1 cellular context compared by ENCODE assay signal in the genomic region with DNA sequence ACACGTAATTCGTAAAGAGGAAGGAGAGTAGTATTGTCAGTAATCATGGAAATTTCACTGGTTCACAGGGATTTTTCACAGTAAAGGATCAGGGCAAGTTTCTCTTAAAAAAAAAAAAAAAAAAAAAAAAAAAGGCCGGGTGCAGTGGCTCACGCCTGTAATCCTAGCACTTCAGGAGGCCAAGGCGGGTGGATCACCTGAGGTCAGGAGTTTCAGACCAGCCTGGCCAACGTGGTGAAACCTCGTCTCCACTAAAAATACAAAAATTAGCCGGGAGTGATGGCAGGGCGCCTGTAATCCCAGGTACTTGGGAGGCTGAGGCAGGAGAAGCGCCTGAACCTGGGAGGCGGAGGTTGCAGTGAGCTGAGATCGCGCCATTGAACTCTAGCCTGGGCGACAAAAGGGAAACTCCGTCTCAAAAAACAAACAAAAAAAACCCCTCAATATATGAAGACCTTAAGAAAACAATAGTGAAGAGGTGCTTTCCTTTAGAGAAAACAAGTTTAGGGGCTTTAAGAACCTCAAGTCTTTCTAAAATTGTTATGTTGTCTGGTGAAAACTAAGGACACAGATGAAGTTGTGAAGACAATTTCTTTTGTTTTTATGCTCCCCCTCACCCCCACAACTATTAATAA.
TF ChIP-seq lines count a peak whose summit lies in the region.

No MANE protein-coding gene starts in this region.

TF ChIP-seq in GM12878, 131 proteins besides CTCF, POLR2A, EP300 and RAD21:
- TF ChIP-seq, protein P1, sequence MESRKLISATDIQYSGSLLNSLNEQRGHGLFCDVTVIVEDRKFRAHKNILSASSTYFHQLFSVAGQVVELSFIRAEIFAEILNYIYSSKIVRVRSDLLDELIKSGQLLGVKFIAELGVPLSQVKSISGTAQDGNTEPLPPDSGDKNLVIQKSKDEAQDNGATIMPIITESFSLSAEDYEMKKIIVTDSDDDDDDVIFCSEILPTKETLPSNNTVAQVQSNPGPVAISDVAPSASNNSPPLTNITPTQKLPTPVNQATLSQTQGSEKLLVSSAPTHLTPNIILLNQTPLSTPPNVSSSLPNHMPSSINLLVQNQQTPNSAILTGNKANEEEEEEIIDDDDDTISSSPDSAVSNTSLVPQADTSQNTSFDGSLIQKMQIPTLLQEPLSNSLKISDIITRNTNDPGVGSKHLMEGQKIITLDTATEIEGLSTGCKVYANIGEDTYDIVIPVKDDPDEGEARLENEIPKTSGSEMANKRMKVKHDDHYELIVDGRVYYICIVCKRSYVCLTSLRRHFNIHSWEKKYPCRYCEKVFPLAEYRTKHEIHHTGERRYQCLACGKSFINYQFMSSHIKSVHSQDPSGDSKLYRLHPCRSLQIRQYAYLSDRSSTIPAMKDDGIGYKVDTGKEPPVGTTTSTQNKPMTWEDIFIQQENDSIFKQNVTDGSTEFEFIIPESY (IDR thresholded peaks at IDR 0.05): peak; percentile 99
- TF ChIP-seq, protein P2, sequence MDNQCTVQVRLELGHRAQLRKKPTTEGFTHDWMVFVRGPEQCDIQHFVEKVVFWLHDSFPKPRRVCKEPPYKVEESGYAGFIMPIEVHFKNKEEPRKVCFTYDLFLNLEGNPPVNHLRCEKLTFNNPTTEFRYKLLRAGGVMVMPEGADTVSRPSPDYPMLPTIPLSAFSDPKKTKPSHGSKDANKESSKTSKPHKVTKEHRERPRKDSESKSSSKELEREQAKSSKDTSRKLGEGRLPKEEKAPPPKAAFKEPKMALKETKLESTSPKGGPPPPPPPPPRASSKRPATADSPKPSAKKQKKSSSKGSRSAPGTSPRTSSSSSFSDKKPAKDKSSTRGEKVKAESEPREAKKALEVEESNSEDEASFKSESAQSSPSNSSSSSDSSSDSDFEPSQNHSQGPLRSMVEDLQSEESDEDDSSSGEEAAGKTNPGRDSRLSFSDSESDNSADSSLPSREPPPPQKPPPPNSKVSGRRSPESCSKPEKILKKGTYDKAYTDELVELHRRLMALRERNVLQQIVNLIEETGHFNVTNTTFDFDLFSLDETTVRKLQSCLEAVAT (IDR thresholded peaks at IDR 0.05): peak; percentile 93
- peak in 1 of 2 experiments; percentile 16; a peak in 1 of 4 replicates for TF ChIP-seq IKZF2 (IDR thresholded peaks at IDR 0.05)
